ENCODE assay signal across 24 cellular contexts in genomic region chr2:224682121-224682520, GRCh38. TPM values are rescaled to one million over a fixed set of nuclear protein-coding genes. Genes with fewer than 3 reads are reported as not detected.
"Had no signal": no experiment of that assay in that cellular context is flagged by ENCODE, and none has a peak within 500 bp of the region (broad histone marks: within the 10 kb centered on the region; RNA-seq: fewer than 3 reads in every experiment).

No MANE protein-coding gene starts in this region.

- H3K9me3 ChIP-seq: pancreas, right lobe of liver, testis, upper lobe of left lung had no signal

- H3K27ac Mint-ChIP-seq: activated B cell treated with CpG ODN at 0.5 μM for 24 hours; activated CD4-positive, alpha-beta memory T cell treated with anti-CD3 and anti-CD28 coated beads for 36 hours; activated naive CD8-positive, alpha-beta T cell treated with anti-CD3 and anti-CD28 coated beads for 36 hours; activated T-helper 1 cell treated with anti-CD3 and anti-CD28 coated beads, Interleukin-12 subunit alpha, Interleukin-12 subunit beta, Interleukin-2, Interleukin-4 antibody, amounts not matched to agents 30 ng/mL and 10 ng/mL and 1 ng/mL, durations not matched to agents 14 hours and 24 hours and 36 hours; naive thymus-derived CD8-positive, alpha-beta T cell had no signal

- DNase-seq: activated B cell treated with CpG ODN at 0.5 μM for 24 hours; activated CD4-positive, alpha-beta memory T cell treated with anti-CD3 and anti-CD28 coated beads for 36 hours; activated CD4-positive, alpha-beta T cell treated with anti-CD3 and anti-CD28 coated beads for 4 hours; activated naive CD8-positive, alpha-beta T cell treated with anti-CD3 and anti-CD28 coated beads for 36 hours; activated T-cell treated with anti-CD3 and anti-CD28 coated beads for 4 hours; amygdala; caudate nucleus; dorsolateral prefrontal cortex; left cardiac atrium; mesendoderm; naive thymus-derived CD8-positive, alpha-beta T cell; pancreas; right lobe of liver; stimulated activated CD4-positive, alpha-beta T cell treated with anti-CD3 and anti-CD28 coated beads, Interleukin-4, amount 100 ng/mL, for 1 hour; T-helper 9 cell; testis; upper lobe of left lung had no signal

- H3K27me3 ChIP-seq: dorsolateral prefrontal cortex, hepatocyte, pancreas, right lobe of liver, testis, upper lobe of left lung had no signal

- ATAC-seq: left cardiac atrium; naive thymus-derived CD8-positive, alpha-beta T cell; pancreas; right lobe of liver had no signal

- H3K36me3 ChIP-seq: pancreas, right lobe of liver, upper lobe of left lung had no signal

- H3K9me3 Mint-ChIP-seq: activated CD4-positive, alpha-beta memory T cell treated with anti-CD3 and anti-CD28 coated beads for 36 hours; activated naive CD8-positive, alpha-beta T cell treated with anti-CD3 and anti-CD28 coated beads for 36 hours; activated T-helper 1 cell treated with anti-CD3 and anti-CD28 coated beads, Interleukin-12 subunit alpha, Interleukin-12 subunit beta, Interleukin-2, Interleukin-4 antibody, amounts not matched to agents 30 ng/mL and 10 ng/mL and 1 ng/mL, durations not matched to agents 14 hours and 24 hours and 36 hours; naive thymus-derived CD8-positive, alpha-beta T cell had no signal

- H3K36me3 Mint-ChIP-seq: activated CD4-positive, alpha-beta memory T cell treated with anti-CD3 and anti-CD28 coated beads for 36 hours; activated naive CD8-positive, alpha-beta T cell treated with anti-CD3 and anti-CD28 coated beads for 36 hours; naive thymus-derived CD8-positive, alpha-beta T cell had no signal

- H3K4me3 ChIP-seq: dorsolateral prefrontal cortex, hepatocyte, pancreas, right lobe of liver, smooth muscle cell, testis, upper lobe of left lung had no signal

- H3K4me1 ChIP-seq: pancreas, right lobe of liver, testis, upper lobe of left lung had no signal

- H3K27ac ChIP-seq: dorsolateral prefrontal cortex, hepatocyte, pancreas, right lobe of liver, testis, upper lobe of left lung had no signal

RNA-seq across cellular contexts. Expression of gene CCDC195, which starts 34.0 kb away (rescaled TPM):
- total RNA-seq: activated B cell treated with CpG ODN at 0.5 μM for 24 hours; activated CD4-positive, alpha-beta memory T cell treated with anti-CD3 and anti-CD28 coated beads for 36 hours; activated naive CD8-positive, alpha-beta T cell treated with anti-CD3 and anti-CD28 coated beads for 36 hours; activated T-helper 1 cell treated with anti-CD3 and anti-CD28 coated beads, Interleukin-12 subunit alpha, Interleukin-12 subunit beta, Interleukin-2, Interleukin-4 antibody, amounts not matched to agents 30 ng/mL and 10 ng/mL and 1 ng/mL, durations not matched to agents 14 hours and 24 hours and 36 hours; dorsolateral prefrontal cortex; fibroblast of villous mesenchyme; glomerular endothelial cell; hepatocyte; left cardiac atrium; lower leg skin; mucosa of gallbladder; naive thymus-derived CD8-positive, alpha-beta T cell; pancreas; right lobe of liver; smooth muscle cell; testis; upper lobe of left lung had no signal
